In genomic region chrX:107775000-107775733, GRCh38 we compare ENCODE assay signal across 8 cellular contexts.
DNase-seq lines count a peak whose midpoint lies in the region; ATAC-seq lines count a peak whose summit lies in the region.

No MANE protein-coding gene starts in this region.

- peaks cover 35% of the 10 kb centered on the region for H3K27me3 Mint-ChIP-seq in activated naive CD4-positive, alpha-beta T cell treated with anti-CD3 and anti-CD28 coated beads, Interleukin-2, amount 10 ng/mL, durations not matched to agents 7 days and 5 days
- no peaks in the 10 kb centered on the region for H3K27me3 Mint-ChIP-seq in stimulated activated naive CD8-positive, alpha-beta T cell treated with anti-CD3 and anti-CD28 coated beads, Interleukin-15, Interleukin-2, amounts not matched to agents 100 ng/mL and 50 ng/mL, for 24 hours

- H3K4me3 ChIP-seq in iPS-18c (ENCODE audit: insufficient read depth, low read depth, low read length), result peak overlapping the region; percentile 61

- no peaks in the 10 kb centered on the region for H3K9me3 Mint-ChIP-seq in activated naive CD4-positive, alpha-beta T cell treated with anti-CD3 and anti-CD28 coated beads, Interleukin-2, amount 10 ng/mL, durations not matched to agents 7 days and 5 days
- no peaks in the 10 kb centered on the region for H3K9me3 Mint-ChIP-seq in stimulated activated naive CD8-positive, alpha-beta T cell treated with anti-CD3 and anti-CD28 coated beads, Interleukin-15, Interleukin-2, amounts not matched to agents 100 ng/mL and 50 ng/mL, for 24 hours

- H3K27ac Mint-ChIP-seq in activated naive CD4-positive, alpha-beta T cell treated with anti-CD3 and anti-CD28 coated beads, Interleukin-2, amount 10 ng/mL, durations not matched to agents 7 days and 5 days, result no peak overlapping the region
- H3K27ac Mint-ChIP-seq in stimulated activated naive CD8-positive, alpha-beta T cell treated with anti-CD3 and anti-CD28 coated beads, Interleukin-15, Interleukin-2, amounts not matched to agents 100 ng/mL and 50 ng/mL, for 24 hours, result no peak overlapping the region

- peaks cover 2% of the 10 kb centered on the region for H3K9me3 ChIP-seq in iPS-18c (ENCODE audit: control insufficient read depth, insufficient read depth, low read length)

- no peak for DNase-seq in activated naive CD4-positive, alpha-beta T cell treated with anti-CD3 and anti-CD28 coated beads, Interleukin-2, amount 10 ng/mL, durations not matched to agents 7 days and 5 days
- DNase-seq in HCEC 1CT, result no peak

- ATAC-seq in GM18907 (IDR thresholded peaks at IDR 0.05; ENCODE audit: unreplicated experiment) (peak; percentile 38), HG03097 (IDR thresholded peaks at IDR 0.05; ENCODE audit: low FRiP score, unreplicated experiment) (peak; percentile 34), GM18520 (IDR thresholded peaks at IDR 0.05; ENCODE audit: unreplicated experiment) (no peak), HG02840 (IDR thresholded peaks at IDR 0.05; ENCODE audit: low FRiP score, unreplicated experiment) (no peak)

- H3K4me3 Mint-ChIP-seq in activated naive CD4-positive, alpha-beta T cell treated with anti-CD3 and anti-CD28 coated beads, Interleukin-2, amount 10 ng/mL, durations not matched to agents 7 days and 5 days, result peak overlapping the region; percentile 81
- H3K4me3 Mint-ChIP-seq in stimulated activated naive CD8-positive, alpha-beta T cell treated with anti-CD3 and anti-CD28 coated beads, Interleukin-15, Interleukin-2, amounts not matched to agents 100 ng/mL and 50 ng/mL, for 24 hours, result peak overlapping the region; percentile 48

- H3K4me1 Mint-ChIP-seq in activated naive CD4-positive, alpha-beta T cell treated with anti-CD3 and anti-CD28 coated beads, Interleukin-2, amount 10 ng/mL, durations not matched to agents 7 days and 5 days, result peaks cover 11% of the 10 kb centered on the region
- peaks cover 9% of the 10 kb centered on the region for H3K4me1 Mint-ChIP-seq in stimulated activated naive CD8-positive, alpha-beta T cell treated with anti-CD3 and anti-CD28 coated beads, Interleukin-15, Interleukin-2, amounts not matched to agents 100 ng/mL and 50 ng/mL, for 24 hours (ENCODE audit: low read depth)

- CTCF ChIA-PET in activated naive CD4-positive, alpha-beta T cell treated with anti-CD3 and anti-CD28 coated beads, Interleukin-2, amount 10 ng/mL, durations not matched to agents 7 days and 5 days (lab: Charles Lee), result interaction anchor here (1.0 to 7.1 kb wide), 8 partner anchors 8 to 237 kb away, joined by 4 to 134 read pairs (median 8); no protein-coding TSS in a partner anchor

- H3K36me3 Mint-ChIP-seq in activated naive CD4-positive, alpha-beta T cell treated with anti-CD3 and anti-CD28 coated beads, Interleukin-2, amount 10 ng/mL, durations not matched to agents 7 days and 5 days, result no peaks in the 10 kb centered on the region
- H3K36me3 Mint-ChIP-seq in stimulated activated naive CD8-positive, alpha-beta T cell treated with anti-CD3 and anti-CD28 coated beads, Interleukin-15, Interleukin-2, amounts not matched to agents 100 ng/mL and 50 ng/mL, for 24 hours (ENCODE audit: low read depth), result no peaks in the 10 kb centered on the region

Comparison
In these comparisons a context has a peak if more than half of its experiments do, and no peak if none do; other contexts are left out.
1. ATAC-seq: peak in GM18907 (single experiment) and HG03097 (single experiment); none in GM18520 (single experiment) and HG02840 (single experiment).